1 cellular context compared by ENCODE assay signal in the genomic region with DNA sequence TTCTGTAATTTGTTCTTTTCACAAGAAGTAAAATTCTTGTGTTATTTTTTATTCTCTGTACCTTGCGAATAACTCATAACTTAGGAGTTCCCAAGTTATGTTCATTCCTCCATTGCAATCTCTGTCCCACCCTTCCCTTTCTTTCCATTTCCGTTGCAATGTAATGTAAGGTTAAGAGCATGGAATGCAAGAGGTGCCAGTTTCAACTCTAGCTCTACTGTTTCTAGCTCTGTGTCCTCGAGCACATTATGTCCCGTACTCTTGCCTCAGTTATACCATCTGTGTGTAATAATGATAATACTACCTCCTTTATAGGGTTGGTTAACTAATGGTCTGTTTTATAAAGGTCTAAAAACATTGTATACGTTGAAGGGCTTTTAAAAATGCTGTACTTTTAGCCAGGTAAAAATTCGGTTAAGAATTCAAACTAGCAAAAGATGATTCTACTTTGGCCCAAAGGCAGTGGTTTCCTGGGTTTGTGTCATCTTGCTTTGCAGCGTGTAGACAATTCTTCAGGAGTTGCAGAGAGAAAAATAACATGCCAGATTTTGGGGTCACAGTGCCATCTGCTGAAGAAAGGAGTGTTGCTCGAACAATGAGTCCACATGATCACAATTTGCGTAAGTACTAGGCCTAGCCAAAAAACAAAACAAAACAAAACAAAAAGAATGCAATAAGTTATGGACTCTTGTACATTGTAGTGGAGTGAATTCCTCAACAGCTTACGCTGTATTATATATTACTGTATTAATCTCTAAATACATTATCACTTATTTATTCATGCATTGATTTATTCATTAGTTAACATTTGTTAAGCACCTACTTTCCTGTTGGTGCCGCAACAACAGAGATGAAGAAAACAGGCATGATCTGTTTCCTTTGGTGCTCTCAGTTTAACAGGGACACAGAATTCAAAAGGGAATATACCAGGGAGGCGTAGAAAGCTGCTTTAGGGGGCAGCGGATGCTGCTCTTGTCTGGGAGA.
TF ChIP-seq lines count a peak whose summit lies in the region.

No MANE protein-coding gene starts in this region.

TF ChIP-seq in A549, 52 proteins besides CTCF, POLR2A, EP300 and RAD21 (continued from another document):
- TF ChIP-seq, protein P1, sequence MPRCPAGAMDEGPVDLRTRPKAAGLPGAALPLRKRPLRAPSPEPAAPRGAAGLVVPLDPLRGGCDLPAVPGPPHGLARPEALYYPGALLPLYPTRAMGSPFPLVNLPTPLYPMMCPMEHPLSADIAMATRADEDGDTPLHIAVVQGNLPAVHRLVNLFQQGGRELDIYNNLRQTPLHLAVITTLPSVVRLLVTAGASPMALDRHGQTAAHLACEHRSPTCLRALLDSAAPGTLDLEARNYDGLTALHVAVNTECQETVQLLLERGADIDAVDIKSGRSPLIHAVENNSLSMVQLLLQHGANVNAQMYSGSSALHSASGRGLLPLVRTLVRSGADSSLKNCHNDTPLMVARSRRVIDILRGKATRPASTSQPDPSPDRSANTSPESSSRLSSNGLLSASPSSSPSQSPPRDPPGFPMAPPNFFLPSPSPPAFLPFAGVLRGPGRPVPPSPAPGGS (IDR thresholded peaks at IDR 0.05): no peak
- TF ChIP-seq, protein P2, sequence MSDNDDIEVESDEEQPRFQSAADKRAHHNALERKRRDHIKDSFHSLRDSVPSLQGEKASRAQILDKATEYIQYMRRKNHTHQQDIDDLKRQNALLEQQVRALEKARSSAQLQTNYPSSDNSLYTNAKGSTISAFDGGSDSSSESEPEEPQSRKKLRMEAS (IDR thresholded peaks at IDR 0.05): peak; percentile 76
- TF ChIP-seq CEBPB (IDR thresholded peaks at IDR 0.05): peak; percentile 17 to 79; a peak in 2 of 4 replicates
- TF ChIP-seq ZNF302 (CRISPR knock-in tag; IDR thresholded peaks at IDR 0.05): no peak
- TF ChIP-seq RFX5 (IDR thresholded peaks at IDR 0.05): no peak
- peak; percentile 98 for TF ChIP-seq SMC3 (IDR thresholded peaks at IDR 0.05)
- TF ChIP-seq ZFP36 (IDR thresholded peaks at IDR 0.05; ENCODE audit: borderline replicate concordance, partially characterized antibody): no peak
- TF ChIP-seq, protein P3, sequence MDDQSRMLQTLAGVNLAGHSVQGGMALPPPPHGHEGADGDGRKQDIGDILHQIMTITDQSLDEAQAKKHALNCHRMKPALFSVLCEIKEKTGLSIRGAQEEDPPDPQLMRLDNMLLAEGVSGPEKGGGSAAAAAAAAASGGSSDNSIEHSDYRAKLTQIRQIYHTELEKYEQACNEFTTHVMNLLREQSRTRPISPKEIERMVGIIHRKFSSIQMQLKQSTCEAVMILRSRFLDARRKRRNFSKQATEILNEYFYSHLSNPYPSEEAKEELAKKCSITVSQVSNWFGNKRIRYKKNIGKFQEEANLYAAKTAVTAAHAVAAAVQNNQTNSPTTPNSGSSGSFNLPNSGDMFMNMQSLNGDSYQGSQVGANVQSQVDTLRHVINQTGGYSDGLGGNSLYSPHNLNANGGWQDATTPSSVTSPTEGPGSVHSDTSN (IDR thresholded peaks at IDR 0.05): no peak
- TF ChIP-seq, protein P4, sequence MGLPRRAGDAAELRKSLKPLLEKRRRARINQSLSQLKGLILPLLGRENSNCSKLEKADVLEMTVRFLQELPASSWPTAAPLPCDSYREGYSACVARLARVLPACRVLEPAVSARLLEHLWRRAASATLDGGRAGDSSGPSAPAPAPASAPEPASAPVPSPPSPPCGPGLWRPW (IDR thresholded peaks at IDR 0.05): no peak
- TF ChIP-seq KDM5A (IDR thresholded peaks at IDR 0.05): no peak
- no peak; the same call in 1 of the 2 replicates for TF ChIP-seq GATA3 (IDR thresholded peaks at IDR 0.05; ENCODE audit: borderline replicate concordance)
- TF ChIP-seq CBX2 (IDR thresholded peaks at IDR 0.05; ENCODE audit: borderline replicate concordance, low read depth): no peak
- TF ChIP-seq, protein P5, sequence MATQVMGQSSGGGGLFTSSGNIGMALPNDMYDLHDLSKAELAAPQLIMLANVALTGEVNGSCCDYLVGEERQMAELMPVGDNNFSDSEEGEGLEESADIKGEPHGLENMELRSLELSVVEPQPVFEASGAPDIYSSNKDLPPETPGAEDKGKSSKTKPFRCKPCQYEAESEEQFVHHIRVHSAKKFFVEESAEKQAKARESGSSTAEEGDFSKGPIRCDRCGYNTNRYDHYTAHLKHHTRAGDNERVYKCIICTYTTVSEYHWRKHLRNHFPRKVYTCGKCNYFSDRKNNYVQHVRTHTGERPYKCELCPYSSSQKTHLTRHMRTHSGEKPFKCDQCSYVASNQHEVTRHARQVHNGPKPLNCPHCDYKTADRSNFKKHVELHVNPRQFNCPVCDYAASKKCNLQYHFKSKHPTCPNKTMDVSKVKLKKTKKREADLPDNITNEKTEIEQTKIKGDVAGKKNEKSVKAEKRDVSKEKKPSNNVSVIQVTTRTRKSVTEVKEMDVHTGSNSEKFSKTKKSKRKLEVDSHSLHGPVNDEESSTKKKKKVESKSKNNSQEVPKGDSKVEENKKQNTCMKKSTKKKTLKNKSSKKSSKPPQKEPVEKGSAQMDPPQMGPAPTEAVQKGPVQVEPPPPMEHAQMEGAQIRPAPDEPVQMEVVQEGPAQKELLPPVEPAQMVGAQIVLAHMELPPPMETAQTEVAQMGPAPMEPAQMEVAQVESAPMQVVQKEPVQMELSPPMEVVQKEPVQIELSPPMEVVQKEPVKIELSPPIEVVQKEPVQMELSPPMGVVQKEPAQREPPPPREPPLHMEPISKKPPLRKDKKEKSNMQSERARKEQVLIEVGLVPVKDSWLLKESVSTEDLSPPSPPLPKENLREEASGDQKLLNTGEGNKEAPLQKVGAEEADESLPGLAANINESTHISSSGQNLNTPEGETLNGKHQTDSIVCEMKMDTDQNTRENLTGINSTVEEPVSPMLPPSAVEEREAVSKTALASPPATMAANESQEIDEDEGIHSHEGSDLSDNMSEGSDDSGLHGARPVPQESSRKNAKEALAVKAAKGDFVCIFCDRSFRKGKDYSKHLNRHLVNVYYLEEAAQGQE (IDR thresholded peaks at IDR 0.05): no peak
TF ChIP-seq in A549: peak in this region for 6.
